ENCODE assay signal across 1 cellular context in the genomic region with DNA sequence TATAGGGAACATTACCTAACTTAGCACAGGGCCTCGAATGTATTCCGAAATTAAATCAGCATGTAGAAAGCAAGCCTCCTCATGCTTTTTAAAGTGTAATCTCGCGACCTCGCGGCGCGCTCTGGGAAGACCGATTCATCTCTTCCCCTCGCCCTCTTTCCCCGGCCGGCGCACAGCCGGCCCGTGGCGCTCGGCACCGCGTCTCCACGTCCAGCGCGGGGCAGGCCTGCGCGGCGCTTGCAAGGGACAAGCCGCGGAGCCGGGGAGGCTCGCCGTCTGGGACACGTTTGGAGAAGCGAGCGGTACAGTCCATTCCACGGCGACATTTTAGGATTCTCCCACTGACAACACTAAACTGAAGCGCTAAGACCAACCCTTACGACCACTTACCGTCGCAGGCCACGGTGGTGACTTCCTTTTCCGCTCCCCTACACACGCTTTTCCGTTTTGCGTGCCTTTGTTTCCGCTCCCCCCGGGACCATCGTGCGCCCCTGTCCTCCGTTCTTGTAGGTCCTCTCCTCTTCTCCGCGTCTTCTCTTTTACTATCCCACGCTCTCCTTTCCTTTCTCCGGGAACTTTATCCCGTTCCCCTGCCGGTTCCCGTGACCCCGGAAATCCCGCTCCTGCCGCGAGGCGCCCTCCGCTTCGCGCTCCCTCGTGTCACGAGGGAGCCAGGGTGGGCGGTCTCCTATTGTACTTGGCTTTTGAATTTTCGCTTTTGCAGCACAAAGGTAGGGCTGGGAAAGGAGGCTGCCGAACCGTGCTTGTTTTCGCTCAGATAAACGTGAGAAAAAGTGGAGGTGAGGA.
TF ChIP-seq lines count a peak whose summit lies in the region.

A gene with protein sequence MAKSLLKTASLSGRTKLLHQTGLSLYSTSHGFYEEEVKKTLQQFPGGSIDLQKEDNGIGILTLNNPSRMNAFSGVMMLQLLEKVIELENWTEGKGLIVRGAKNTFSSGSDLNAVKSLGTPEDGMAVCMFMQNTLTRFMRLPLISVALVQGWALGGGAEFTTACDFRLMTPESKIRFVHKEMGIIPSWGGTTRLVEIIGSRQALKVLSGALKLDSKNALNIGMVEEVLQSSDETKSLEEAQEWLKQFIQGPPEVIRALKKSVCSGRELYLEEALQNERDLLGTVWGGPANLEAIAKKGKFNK (minus strand): TSS at position 664 of the 807 bp plus-strand sequence. CDS start 12,581 bp downstream, outside the sequence.

TF ChIP-seq in K562, 482 proteins besides CTCF, POLR2A, EP300 and RAD21 (continued from another document and continues in another):
- TF ChIP-seq, protein P1, sequence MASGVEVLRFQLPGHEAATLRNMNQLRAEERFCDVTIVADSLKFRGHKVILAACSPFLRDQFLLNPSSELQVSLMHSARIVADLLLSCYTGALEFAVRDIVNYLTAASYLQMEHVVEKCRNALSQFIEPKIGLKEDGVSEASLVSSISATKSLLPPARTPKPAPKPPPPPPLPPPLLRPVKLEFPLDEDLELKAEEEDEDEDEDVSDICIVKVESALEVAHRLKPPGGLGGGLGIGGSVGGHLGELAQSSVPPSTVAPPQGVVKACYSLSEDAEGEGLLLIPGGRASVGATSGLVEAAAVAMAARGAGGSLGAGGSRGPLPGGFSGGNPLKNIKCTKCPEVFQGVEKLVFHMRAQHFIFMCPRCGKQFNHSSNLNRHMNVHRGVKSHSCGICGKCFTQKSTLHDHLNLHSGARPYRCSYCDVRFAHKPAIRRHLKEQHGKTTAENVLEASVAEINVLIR (CRISPR knock-in tag; IDR thresholded peaks at IDR 0.05) = no peak
- TF ChIP-seq PURB (CRISPR knock-in tag; IDR thresholded peaks at IDR 0.05; ENCODE audit: low read depth) = no peak
- peak; percentile 30 for TF ChIP-seq SAP30 (IDR thresholded peaks at IDR 0.05; ENCODE audit: borderline replicate concordance, insufficient read depth, low read depth, low read length, poor library complexity, severe bottlenecking)
- peak; percentile 52 for TF ChIP-seq NR2C1 (IDR thresholded peaks at IDR 0.05)
- peak; percentile 54; the same call in 1 of the 2 replicates for TF ChIP-seq NR2C1 (tag; IDR thresholded peaks at IDR 0.05)
- TF ChIP-seq FOXA3 (CRISPR knock-in tag; conservative IDR thresholded peaks at IDR 0.05 in 1 of 2, IDR thresholded peaks at IDR 0.05 in 1 of 2) = no peak
- peak; percentile 39; the same call in 1 of the 2 replicates for TF ChIP-seq PML (IDR thresholded peaks at IDR 0.05; ENCODE audit: low read length)
- 0 out of 2 replicates have a peak, but pooled peaks have one; percentile 43 for TF ChIP-seq ERF (CRISPR knock-in tag; IDR thresholded peaks at IDR 0.05)
- TF ChIP-seq ESRRB (CRISPR knock-in tag; IDR thresholded peaks at IDR 0.05; ENCODE audit: borderline replicate concordance) = no peak
- TF ChIP-seq MXI1 (IDR thresholded peaks at IDR 0.05; ENCODE audit: low read depth, low read length) = peak; percentile 59; the same call in 1 of the 2 replicates
- no peak for TF ChIP-seq CHCHD3 (CRISPR knock-in tag; IDR thresholded peaks at IDR 0.05)
- no peak for TF ChIP-seq ZNF785 (CRISPR knock-in tag; IDR thresholded peaks at IDR 0.05)
- TF ChIP-seq, protein P2, sequence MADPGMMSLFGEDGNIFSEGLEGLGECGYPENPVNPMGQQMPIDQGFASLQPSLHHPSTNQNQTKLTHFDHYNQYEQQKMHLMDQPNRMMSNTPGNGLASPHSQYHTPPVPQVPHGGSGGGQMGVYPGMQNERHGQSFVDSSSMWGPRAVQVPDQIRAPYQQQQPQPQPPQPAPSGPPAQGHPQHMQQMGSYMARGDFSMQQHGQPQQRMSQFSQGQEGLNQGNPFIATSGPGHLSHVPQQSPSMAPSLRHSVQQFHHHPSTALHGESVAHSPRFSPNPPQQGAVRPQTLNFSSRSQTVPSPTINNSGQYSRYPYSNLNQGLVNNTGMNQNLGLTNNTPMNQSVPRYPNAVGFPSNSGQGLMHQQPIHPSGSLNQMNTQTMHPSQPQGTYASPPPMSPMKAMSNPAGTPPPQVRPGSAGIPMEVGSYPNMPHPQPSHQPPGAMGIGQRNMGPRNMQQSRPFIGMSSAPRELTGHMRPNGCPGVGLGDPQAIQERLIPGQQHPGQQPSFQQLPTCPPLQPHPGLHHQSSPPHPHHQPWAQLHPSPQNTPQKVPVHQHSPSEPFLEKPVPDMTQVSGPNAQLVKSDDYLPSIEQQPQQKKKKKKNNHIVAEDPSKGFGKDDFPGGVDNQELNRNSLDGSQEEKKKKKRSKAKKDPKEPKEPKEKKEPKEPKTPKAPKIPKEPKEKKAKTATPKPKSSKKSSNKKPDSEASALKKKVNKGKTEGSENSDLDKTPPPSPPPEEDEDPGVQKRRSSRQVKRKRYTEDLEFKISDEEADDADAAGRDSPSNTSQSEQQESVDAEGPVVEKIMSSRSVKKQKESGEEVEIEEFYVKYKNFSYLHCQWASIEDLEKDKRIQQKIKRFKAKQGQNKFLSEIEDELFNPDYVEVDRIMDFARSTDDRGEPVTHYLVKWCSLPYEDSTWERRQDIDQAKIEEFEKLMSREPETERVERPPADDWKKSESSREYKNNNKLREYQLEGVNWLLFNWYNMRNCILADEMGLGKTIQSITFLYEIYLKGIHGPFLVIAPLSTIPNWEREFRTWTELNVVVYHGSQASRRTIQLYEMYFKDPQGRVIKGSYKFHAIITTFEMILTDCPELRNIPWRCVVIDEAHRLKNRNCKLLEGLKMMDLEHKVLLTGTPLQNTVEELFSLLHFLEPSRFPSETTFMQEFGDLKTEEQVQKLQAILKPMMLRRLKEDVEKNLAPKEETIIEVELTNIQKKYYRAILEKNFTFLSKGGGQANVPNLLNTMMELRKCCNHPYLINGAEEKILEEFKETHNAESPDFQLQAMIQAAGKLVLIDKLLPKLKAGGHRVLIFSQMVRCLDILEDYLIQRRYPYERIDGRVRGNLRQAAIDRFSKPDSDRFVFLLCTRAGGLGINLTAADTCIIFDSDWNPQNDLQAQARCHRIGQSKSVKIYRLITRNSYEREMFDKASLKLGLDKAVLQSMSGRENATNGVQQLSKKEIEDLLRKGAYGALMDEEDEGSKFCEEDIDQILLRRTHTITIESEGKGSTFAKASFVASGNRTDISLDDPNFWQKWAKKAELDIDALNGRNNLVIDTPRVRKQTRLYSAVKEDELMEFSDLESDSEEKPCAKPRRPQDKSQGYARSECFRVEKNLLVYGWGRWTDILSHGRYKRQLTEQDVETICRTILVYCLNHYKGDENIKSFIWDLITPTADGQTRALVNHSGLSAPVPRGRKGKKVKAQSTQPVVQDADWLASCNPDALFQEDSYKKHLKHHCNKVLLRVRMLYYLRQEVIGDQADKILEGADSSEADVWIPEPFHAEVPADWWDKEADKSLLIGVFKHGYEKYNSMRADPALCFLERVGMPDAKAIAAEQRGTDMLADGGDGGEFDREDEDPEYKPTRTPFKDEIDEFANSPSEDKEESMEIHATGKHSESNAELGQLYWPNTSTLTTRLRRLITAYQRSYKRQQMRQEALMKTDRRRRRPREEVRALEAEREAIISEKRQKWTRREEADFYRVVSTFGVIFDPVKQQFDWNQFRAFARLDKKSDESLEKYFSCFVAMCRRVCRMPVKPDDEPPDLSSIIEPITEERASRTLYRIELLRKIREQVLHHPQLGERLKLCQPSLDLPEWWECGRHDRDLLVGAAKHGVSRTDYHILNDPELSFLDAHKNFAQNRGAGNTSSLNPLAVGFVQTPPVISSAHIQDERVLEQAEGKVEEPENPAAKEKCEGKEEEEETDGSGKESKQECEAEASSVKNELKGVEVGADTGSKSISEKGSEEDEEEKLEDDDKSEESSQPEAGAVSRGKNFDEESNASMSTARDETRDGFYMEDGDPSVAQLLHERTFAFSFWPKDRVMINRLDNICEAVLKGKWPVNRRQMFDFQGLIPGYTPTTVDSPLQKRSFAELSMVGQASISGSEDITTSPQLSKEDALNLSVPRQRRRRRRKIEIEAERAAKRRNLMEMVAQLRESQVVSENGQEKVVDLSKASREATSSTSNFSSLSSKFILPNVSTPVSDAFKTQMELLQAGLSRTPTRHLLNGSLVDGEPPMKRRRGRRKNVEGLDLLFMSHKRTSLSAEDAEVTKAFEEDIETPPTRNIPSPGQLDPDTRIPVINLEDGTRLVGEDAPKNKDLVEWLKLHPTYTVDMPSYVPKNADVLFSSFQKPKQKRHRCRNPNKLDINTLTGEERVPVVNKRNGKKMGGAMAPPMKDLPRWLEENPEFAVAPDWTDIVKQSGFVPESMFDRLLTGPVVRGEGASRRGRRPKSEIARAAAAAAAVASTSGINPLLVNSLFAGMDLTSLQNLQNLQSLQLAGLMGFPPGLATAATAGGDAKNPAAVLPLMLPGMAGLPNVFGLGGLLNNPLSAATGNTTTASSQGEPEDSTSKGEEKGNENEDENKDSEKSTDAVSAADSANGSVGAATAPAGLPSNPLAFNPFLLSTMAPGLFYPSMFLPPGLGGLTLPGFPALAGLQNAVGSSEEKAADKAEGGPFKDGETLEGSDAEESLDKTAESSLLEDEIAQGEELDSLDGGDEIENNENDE (IDR thresholded peaks at IDR 0.05; ENCODE audit: low read depth, low read length) = no peak
- no peak for TF ChIP-seq PCBP1 (IDR thresholded peaks at IDR 0.05; ENCODE audit: low read depth, low read length, poor library complexity, severe bottlenecking)
- no peak for TF ChIP-seq ILF3 (IDR thresholded peaks at IDR 0.05; ENCODE audit: borderline replicate concordance)
- TF ChIP-seq ZNF780A (CRISPR knock-in tag; IDR thresholded peaks at IDR 0.05) = no peak
- TF ChIP-seq EWSR1 (IDR thresholded peaks at IDR 0.05; ENCODE audit: borderline replicate concordance, low read depth, partially characterized antibody) = no peak
- TF ChIP-seq CC2D1A (IDR thresholded peaks at IDR 0.05) = peak; percentile 55; the same call in 1 of the 2 replicates
- TF ChIP-seq, protein P3, sequence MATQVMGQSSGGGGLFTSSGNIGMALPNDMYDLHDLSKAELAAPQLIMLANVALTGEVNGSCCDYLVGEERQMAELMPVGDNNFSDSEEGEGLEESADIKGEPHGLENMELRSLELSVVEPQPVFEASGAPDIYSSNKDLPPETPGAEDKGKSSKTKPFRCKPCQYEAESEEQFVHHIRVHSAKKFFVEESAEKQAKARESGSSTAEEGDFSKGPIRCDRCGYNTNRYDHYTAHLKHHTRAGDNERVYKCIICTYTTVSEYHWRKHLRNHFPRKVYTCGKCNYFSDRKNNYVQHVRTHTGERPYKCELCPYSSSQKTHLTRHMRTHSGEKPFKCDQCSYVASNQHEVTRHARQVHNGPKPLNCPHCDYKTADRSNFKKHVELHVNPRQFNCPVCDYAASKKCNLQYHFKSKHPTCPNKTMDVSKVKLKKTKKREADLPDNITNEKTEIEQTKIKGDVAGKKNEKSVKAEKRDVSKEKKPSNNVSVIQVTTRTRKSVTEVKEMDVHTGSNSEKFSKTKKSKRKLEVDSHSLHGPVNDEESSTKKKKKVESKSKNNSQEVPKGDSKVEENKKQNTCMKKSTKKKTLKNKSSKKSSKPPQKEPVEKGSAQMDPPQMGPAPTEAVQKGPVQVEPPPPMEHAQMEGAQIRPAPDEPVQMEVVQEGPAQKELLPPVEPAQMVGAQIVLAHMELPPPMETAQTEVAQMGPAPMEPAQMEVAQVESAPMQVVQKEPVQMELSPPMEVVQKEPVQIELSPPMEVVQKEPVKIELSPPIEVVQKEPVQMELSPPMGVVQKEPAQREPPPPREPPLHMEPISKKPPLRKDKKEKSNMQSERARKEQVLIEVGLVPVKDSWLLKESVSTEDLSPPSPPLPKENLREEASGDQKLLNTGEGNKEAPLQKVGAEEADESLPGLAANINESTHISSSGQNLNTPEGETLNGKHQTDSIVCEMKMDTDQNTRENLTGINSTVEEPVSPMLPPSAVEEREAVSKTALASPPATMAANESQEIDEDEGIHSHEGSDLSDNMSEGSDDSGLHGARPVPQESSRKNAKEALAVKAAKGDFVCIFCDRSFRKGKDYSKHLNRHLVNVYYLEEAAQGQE (CRISPR knock-in tag; IDR thresholded peaks at IDR 0.05; ENCODE audit: low read depth) = no peak
- TF ChIP-seq ZFP1 (CRISPR knock-in tag; IDR thresholded peaks at IDR 0.05) = no peak
- TF ChIP-seq, protein P4, sequence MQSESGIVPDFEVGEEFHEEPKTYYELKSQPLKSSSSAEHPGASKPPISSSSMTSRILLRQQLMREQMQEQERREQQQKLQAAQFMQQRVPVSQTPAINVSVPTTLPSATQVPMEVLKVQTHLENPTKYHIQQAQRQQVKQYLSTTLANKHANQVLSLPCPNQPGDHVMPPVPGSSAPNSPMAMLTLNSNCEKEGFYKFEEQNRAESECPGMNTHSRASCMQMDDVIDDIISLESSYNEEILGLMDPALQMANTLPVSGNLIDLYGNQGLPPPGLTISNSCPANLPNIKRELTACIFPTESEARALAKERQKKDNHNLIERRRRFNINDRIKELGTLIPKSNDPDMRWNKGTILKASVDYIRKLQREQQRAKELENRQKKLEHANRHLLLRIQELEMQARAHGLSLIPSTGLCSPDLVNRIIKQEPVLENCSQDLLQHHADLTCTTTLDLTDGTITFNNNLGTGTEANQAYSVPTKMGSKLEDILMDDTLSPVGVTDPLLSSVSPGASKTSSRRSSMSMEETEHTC (IDR thresholded peaks at IDR 0.05) = peak; percentile 50; the same call in 1 of the 2 replicates
- no peak for TF ChIP-seq ZNF551 (CRISPR knock-in tag; IDR thresholded peaks at IDR 0.05)
- TF ChIP-seq SP1 (CRISPR knock-in tag; IDR thresholded peaks at IDR 0.05) = no peak
- peak in 1 of 2 experiments; percentile 87; a peak in 2 of 4 replicates for TF ChIP-seq HDAC1 (IDR thresholded peaks at IDR 0.05)
- TF ChIP-seq ELF1 (tag; IDR thresholded peaks at IDR 0.05) = peak; percentile 76
- TF ChIP-seq, protein P5, sequence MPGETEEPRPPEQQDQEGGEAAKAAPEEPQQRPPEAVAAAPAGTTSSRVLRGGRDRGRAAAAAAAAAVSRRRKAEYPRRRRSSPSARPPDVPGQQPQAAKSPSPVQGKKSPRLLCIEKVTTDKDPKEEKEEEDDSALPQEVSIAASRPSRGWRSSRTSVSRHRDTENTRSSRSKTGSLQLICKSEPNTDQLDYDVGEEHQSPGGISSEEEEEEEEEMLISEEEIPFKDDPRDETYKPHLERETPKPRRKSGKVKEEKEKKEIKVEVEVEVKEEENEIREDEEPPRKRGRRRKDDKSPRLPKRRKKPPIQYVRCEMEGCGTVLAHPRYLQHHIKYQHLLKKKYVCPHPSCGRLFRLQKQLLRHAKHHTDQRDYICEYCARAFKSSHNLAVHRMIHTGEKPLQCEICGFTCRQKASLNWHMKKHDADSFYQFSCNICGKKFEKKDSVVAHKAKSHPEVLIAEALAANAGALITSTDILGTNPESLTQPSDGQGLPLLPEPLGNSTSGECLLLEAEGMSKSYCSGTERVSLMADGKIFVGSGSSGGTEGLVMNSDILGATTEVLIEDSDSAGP (CRISPR knock-in tag; IDR thresholded peaks at IDR 0.05) = no peak
- TF ChIP-seq ETV6 (IDR thresholded peaks at IDR 0.05; ENCODE audit: borderline replicate concordance in 1 of 2, low read depth in 2 of 2, low read length in 1 of 2) = peak; percentile 58 to 76; a peak in 2 of 4 replicates
- TF ChIP-seq ETV6 (CRISPR knock-in tag; IDR thresholded peaks at IDR 0.05; ENCODE audit: borderline replicate concordance) = no peak
- TF ChIP-seq IFI16 (CRISPR knock-in tag; IDR thresholded peaks at IDR 0.05) = no peak
- peak; percentile 48 to 51; a peak in 3 of 4 replicates for TF ChIP-seq MAZ (CRISPR knock-in tag; conservative IDR thresholded peaks at IDR 0.05 in 1 of 2, IDR thresholded peaks at IDR 0.05 in 1 of 2)
- TF ChIP-seq RBM25 (IDR thresholded peaks at IDR 0.05; ENCODE audit: low read depth, low read length, severe bottlenecking) = no peak
- TF ChIP-seq, protein P6, sequence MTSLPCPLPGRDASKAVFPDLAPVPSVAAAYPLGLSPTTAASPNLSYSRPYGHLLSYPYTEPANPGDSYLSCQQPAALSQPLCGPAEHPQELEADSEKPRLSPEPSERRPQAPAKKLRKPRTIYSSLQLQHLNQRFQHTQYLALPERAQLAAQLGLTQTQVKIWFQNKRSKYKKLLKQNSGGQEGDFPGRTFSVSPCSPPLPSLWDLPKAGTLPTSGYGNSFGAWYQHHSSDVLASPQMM (CRISPR knock-in tag; IDR thresholded peaks at IDR 0.05) = no peak
